ENCODE assay signal across 23 cellular contexts in genomic region chr6:5416250-5416649, GRCh38.
"Had no signal": no experiment of that assay in that cellular context is flagged by ENCODE, and none has a peak within 500 bp of the region (broad histone marks: within the 10 kb centered on the region; RNA-seq: fewer than 3 reads in every experiment).

No MANE protein-coding gene starts in this region.

- ATAC-seq: left colon; left lung; lower lobe of right lung; naive thymus-derived CD8-positive, alpha-beta T cell; pancreas; right cardiac atrium; sciatic nerve; stimulated activated naive B cell treated with anti-CD40 and anti-IgM and Interleukin-4, amounts not matched to agents 10 μg/mL and 1 μg/mL and 100 μg/mL, for 72 hours had no signal

- H3K4me1 ChIP-seq: left lung, lower lobe of right lung, pancreas, prostate gland, uterus had no signal

- H3K4me3 ChIP-seq: left lung, lower lobe of right lung, pancreas, prostate gland, skin epidermis, tibial nerve, uterus had no signal

- H3K27me3 ChIP-seq: left lung, pancreas, tibial nerve, uterus had no signal

- DNase-seq: immature natural killer cell; kidney; left colon; left lung; lower lobe of right lung; mammary epithelial cell; mesenchymal stem cell; naive thymus-derived CD8-positive, alpha-beta T cell; nucleus accumbens; pancreas; posterior cingulate gyrus; retina; right cardiac atrium; stimulated activated CD4-positive, alpha-beta T cell treated with anti-CD3 and anti-CD28 coated beads, Interleukin-12 subunit alpha, Interleukin-12 subunit beta, amount 100 ng/mL, for 4 hours; stimulated activated CD4-positive, alpha-beta T cell treated with anti-CD3 and anti-CD28 coated beads, Interleukin-15, amount 100 ng/mL, for 24 hours; stimulated activated CD4-positive, alpha-beta T cell treated with anti-CD3 and anti-CD28 coated beads, Interleukin-2, amount 100 ng/mL, for 24 hours; stimulated activated CD4-positive, alpha-beta T cell treated with anti-CD3 and anti-CD28 coated beads, Interleukin-4, amount 100 ng/mL, for 1 hour; stimulated activated naive B cell treated with anti-CD40 and anti-IgM and Interleukin-4, amounts not matched to agents 10 μg/mL and 1 μg/mL and 100 μg/mL, for 72 hours; uterus had no signal

- H3K27ac ChIP-seq: left lung, lower lobe of right lung, pancreas, prostate gland, skin epidermis, tibial nerve, uterus had no signal

- H3K9me3 ChIP-seq: left lung, lower lobe of right lung, pancreas, prostate gland, tibial nerve, uterus had no signal

- H3K36me3 ChIP-seq: lower lobe of right lung, pancreas, prostate gland, tibial nerve, uterus had no signal
